7 cellular contexts compared by ENCODE assay signal in genomic region chr3:163614886-163615285, GRCh38.
"Had no signal": no experiment of that assay in that cellular context is flagged by ENCODE, and none has a peak within 500 bp of the region (broad histone marks: within the 10 kb centered on the region; RNA-seq: fewer than 3 reads in every experiment).

No MANE protein-coding gene starts in this region.

- H3K4me2 ChIP-seq: KMS-11 had no signal

- H2AFZ ChIP-seq: GM23248 had no signal

- H3K9me3 ChIP-seq: HAP-1 had no signal

- H3K4me3 ChIP-seq: GM23248, HAP-1 had no signal

- H3K9ac ChIP-seq: GM23248, KMS-11 had no signal

- H3K4me1 ChIP-seq: HAP-1 had no signal

- H3K36me3 ChIP-seq: HAP-1 had no signal

- H3K27ac ChIP-seq: GM23248, KMS-11 had no signal

- DNase-seq: GM23248, GOT3, H7, IMR-90, KBM-7 had no signal
